ENCODE assay signal across 8 cellular contexts in genomic region chr10:35218339-35218955, GRCh38.
DNase-seq lines count a peak whose midpoint lies in the region; ATAC-seq lines count a peak whose summit lies in the region.

No MANE protein-coding gene starts in this region.

- ATAC-seq in GM19043 (IDR thresholded peaks at IDR 0.05; ENCODE audit: low read depth, unreplicated experiment) (peak; percentile 62), HG03460 (IDR thresholded peaks at IDR 0.05; ENCODE audit: unreplicated experiment) (peak; percentile 58)

- peak; percentile 92 for DNase-seq in Ammon's horn (ENCODE audit: low spot score)
- peak; percentile 84 for DNase-seq in NCI-H748 (lab: John Stamatoyannopoulos, UW; ENCODE audit: unreplicated experiment)
- DNase-seq in activated CD4-positive, alpha-beta T cell treated with anti-CD3 and anti-CD28 coated beads, Interleukin-2, amount 50 U/mL, for 48 hours = peak; percentile 88 to 92
- DNase-seq in dermis microvascular lymphatic vessel endothelial cell (ENCODE audit: low read depth in 2 of 2) = peak; percentile 91
- peak; percentile 94 for DNase-seq in medulla oblongata (ENCODE audit: extremely low spot score)
- peak; percentile 67 for DNase-seq in stimulated activated CD8-positive, alpha-beta memory T cell treated with anti-CD3 and anti-CD28 coated beads, Interleukin-15, amount 100 ng/mL, for 1 hour (ENCODE audit: low read depth)

Comparison
In these comparisons a context has a peak if more than half of its experiments do, and no peak if none do; other contexts are left out.
1. Peak in every context shown above with its lines: DNase-seq and ATAC-seq.